ENCODE assay signal across 8 cellular contexts in genomic region chr1:235067396-235068154, GRCh38.
DNase-seq lines count a peak whose midpoint lies in the region; ATAC-seq and TF ChIP-seq lines count a peak whose summit lies in the region.

No MANE protein-coding gene starts in this region.

- no peak for ATAC-seq in T-cell (replicated peaks in 1 of 4)
- no peak for ATAC-seq in HG02763 (IDR thresholded peaks at IDR 0.05; ENCODE audit: unreplicated experiment)
- no peak for ATAC-seq in GM21526 (IDR thresholded peaks at IDR 0.05; ENCODE audit: low FRiP score, unreplicated experiment)

- no peak overlapping the region for H3K4me3 ChIP-seq in BLaER1

- CTCF ChIA-PET in T-cell (lab: Charles Lee), result interaction anchor here in 1 of 2 donors (0.6 kb wide), 1 partner anchor 332 kb away, joined by 4 read pairs; no protein-coding TSS in a partner anchor

- TF ChIP-seq CTCF in GM20000 (IDR thresholded peaks at IDR 0.05; ENCODE audit: extremely low read depth, missing control alignments), result no peak

- peak overlapping the region; percentile 44 to 59 for H3K27ac Mint-ChIP-seq in T-cell

- H3K4me3 Mint-ChIP-seq in T-cell, result no peak overlapping the region

- no peak overlapping the region for H3K9ac ChIP-seq in BLaER1

- H3K27ac ChIP-seq in BLaER1, result peak overlapping the region; percentile 2; the same call in 1 of the 2 replicates

- no peaks in the 10 kb centered on the region for H3K9me3 Mint-ChIP-seq in T-cell

- no peaks in the 10 kb centered on the region for H3K36me3 ChIP-seq in BLaER1

- H3K4me2 ChIP-seq in BLaER1, result peak overlapping the region; percentile 27

- peak; percentile 99 for DNase-seq in HT1080 (ENCODE audit: low read depth)
- DNase-seq in T-cell, result no peak
- peak; percentile 99 for DNase-seq in glomerular visceral epithelial cell (ENCODE audit: extremely low spot score)
- peak; percentile 97 for DNase-seq in posterior vena cava (ENCODE audit: low spot score)
- DNase-seq in GM20000 (ENCODE audit: low spot score), result no peak

- peaks cover 0 to 3% of the 10 kb centered on the region in 2 donors for H3K27me3 Mint-ChIP-seq in T-cell

- H3K36me3 Mint-ChIP-seq in T-cell, result no peaks in the 10 kb centered on the region

- POLR2A ChIA-PET in T-cell (lab: Charles Lee), result no interaction called here

- intact Hi-C loops in posterior vena cava (cut with DNase I), result loop anchor here (5.0 to 10.0 kb wide), 2 partner anchors 70 to 73 kb away; no protein-coding TSS in a partner anchor

- H3K9me3 ChIP-seq in BLaER1, result no peaks in the 10 kb centered on the region

- H4K20me1 ChIP-seq in BLaER1, result no peaks in the 10 kb centered on the region

- no peaks in the 10 kb centered on the region for H3K27me3 ChIP-seq in BLaER1

- H3K4me1 ChIP-seq in BLaER1, result peaks cover 40% of the 10 kb centered on the region

- peaks cover 11 to 21% (median 19%) of the 10 kb centered on the region in 3 donors for H3K4me1 Mint-ChIP-seq in T-cell

Comparison
In these comparisons a context has a peak if more than half of its experiments do, and no peak if none do; other contexts are left out.
1. DNase-seq: peak in HT1080 (single experiment), glomerular visceral epithelial cell (single experiment) and posterior vena cava (single experiment); none in T-cell (0 of 34) and GM20000 (single experiment).